9 cellular contexts compared by ENCODE assay signal in the genomic region with DNA sequence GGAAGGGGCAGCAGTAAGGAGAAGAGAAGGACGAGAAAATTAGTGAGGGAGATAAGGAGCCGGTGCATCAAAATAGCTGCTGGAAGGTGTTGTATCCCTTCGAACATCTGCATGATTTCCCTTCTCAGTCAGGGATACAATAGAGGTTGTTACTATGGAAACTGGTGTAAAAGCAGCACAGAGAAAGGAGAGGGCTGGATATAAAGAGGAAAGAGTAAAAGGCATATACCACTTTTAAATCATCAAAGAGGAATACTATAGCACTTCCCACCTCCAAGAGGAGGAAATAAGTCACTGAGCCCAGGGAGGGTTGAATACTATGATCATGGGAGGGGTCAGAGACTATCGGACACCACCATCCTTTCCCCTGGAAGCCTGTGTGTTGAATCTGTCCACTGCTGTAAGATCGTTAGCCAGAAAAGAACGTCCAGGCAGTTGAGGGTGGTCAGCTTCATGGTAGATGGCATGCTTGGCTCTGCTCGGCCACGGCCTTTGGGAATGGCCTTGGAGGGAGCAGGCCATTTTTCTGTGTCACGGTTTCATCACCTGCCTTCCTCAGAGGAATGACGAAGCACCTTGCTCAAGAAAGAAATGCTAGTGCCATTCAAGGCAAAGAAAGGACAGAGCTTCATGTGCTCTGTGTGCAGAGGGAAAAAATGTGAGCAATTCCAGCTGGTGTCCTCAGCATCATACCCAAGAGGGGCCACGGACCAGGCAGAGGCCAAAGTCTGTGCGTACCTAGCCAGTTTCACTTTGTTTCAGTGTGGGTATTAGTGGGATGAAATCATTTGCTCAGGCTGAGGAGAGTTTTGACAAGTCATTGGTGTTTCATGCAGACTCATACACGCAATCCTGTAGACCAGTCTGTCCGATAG.
DNase-seq lines count a peak whose midpoint lies in the region; ATAC-seq and TF ChIP-seq lines count a peak whose summit lies in the region.
"Had no signal": no experiment of that assay in that cellular context is flagged by ENCODE, and none has a peak within 500 bp of the region (broad histone marks: within the 10 kb centered on the region; RNA-seq: fewer than 3 reads in every experiment).

No MANE protein-coding gene starts in this region.

- peak overlapping the region; percentile 28 for H2BK12ac ChIP-seq in H9 (ENCODE audit: insufficient read length, low read depth, low read length)

- no peak overlapping the region for H2BK120ac ChIP-seq in H9 (ENCODE audit: low read depth, low read length, poor library complexity, severe bottlenecking)

- WGBS in H9 (ENCODE audit: extremely low coverage, insufficient read length, low lambda C conversion rate): 100% methylated on average over 1 of the region's 14 CpGs

- no peak overlapping the region for H3K23ac ChIP-seq in H9 (ENCODE audit: insufficient read length, low read depth, low read length)

- no peak overlapping the region for H4K8ac ChIP-seq in H9 (replicated peaks; ENCODE audit: insufficient read length, low read depth, low read length)

- no peaks in the 10 kb centered on the region for H4K20me1 ChIP-seq in H9 (ENCODE audit: control insufficient read depth, insufficient read depth, insufficient read length)

- no peaks in the 10 kb centered on the region for H3K9me3 Mint-ChIP-seq in H9

- H3K36me3 Mint-ChIP-seq in H9 (ENCODE audit: insufficient read depth in 1 of 3, low read depth in 3 of 3): no peaks in the 10 kb centered on the region

- no peaks in the 10 kb centered on the region for H3K9me3 ChIP-seq in H9 (ENCODE audit: control insufficient read depth, low read depth, low read length)

- no peak overlapping the region for H2AFZ ChIP-seq in H9 (ENCODE audit: low read length)

- no peak overlapping the region for H2AK5ac ChIP-seq in H9 (ENCODE audit: insufficient read length, low read length)

- no peak overlapping the region for H4K5ac ChIP-seq in H9 (ENCODE audit: insufficient read length, low read depth, low read length)

- H3K4me1 ChIP-seq in H9 (ENCODE audit: insufficient read depth, low read length) (0 out of 2 replicates have a peak, but pooled peaks cover 2% of the 10 kb centered on the region), foreskin keratinocyte (peaks cover 15% of the 10 kb centered on the region)

- H3K4me2 ChIP-seq in H9 (ENCODE audit: insufficient read depth, insufficient read length, low read length): no peak overlapping the region

- no peak overlapping the region for H2BK5ac ChIP-seq in H9 (ENCODE audit: insufficient read length, low read length)

- no peak overlapping the region for H3K56ac ChIP-seq in H9 (ENCODE audit: insufficient read length, low read depth, low read length)

- no peak overlapping the region for H3K9ac ChIP-seq in H9 (ENCODE audit: extremely low read depth, insufficient read length, low read length)

- H3K14ac ChIP-seq in H9 (ENCODE audit: insufficient read depth, low read length): peak overlapping the region; percentile 45; the same call in 1 of the 2 replicates

- no peaks in the 10 kb centered on the region for H3K79me2 ChIP-seq in H9 (ENCODE audit: insufficient read depth, low read length)

- H3K23me2 ChIP-seq in H9 (ENCODE audit: insufficient read length, low read depth, low read length, poor library complexity, severe bottlenecking): no peaks in the 10 kb centered on the region

- no peak overlapping the region for H3T11ph ChIP-seq in H9 (ENCODE audit: low read length)

- ATAC-seq in foreskin keratinocyte (no peak), GM19452 (IDR thresholded peaks at IDR 0.05; ENCODE audit: unreplicated experiment) (no peak), HG02973 (IDR thresholded peaks at IDR 0.05; ENCODE audit: unreplicated experiment) (no peak)

- no peaks in the 10 kb centered on the region for H3K27me3 ChIP-seq in H9 (ENCODE audit: insufficient read depth, low read length)
- no peaks in the 10 kb centered on the region for H3K27me3 ChIP-seq in foreskin keratinocyte

- no peak overlapping the region for H3K27ac ChIP-seq in H9 (ENCODE audit: insufficient read length, low read depth, low read length)
- peak overlapping the region; percentile 36 for H3K27ac ChIP-seq in foreskin keratinocyte

- no peak overlapping the region for H3K4ac ChIP-seq in H9 (ENCODE audit: low read depth, low read length)

- peaks cover 36 to 41% of the 10 kb centered on the region in 2 experiments for H3K4me1 Mint-ChIP-seq in H9

- H3K4me3 Mint-ChIP-seq in H9: 0 out of 5 replicates have a peak overlapping the region, but pooled peaks of 1 of the 2 experiments have one; percentile 22

- H3K79me1 ChIP-seq in H9 (ENCODE audit: insufficient read depth, low read depth, low read length, poor library complexity, severe bottlenecking): no peaks in the 10 kb centered on the region

- H3K18ac ChIP-seq in H9 (ENCODE audit: insufficient read length, low read depth, low read length): peak overlapping the region; percentile 85

- H3K27me3 Mint-ChIP-seq in H9 (ENCODE audit: low read depth): no peaks in the 10 kb centered on the region

- H4K91ac ChIP-seq in H9 (ENCODE audit: insufficient read length, low read depth, low read length): no peak overlapping the region

- no peak overlapping the region for H2BK20ac ChIP-seq in H9 (ENCODE audit: low read depth, low read length, poor library complexity, severe bottlenecking)

- no peak overlapping the region for H2BK15ac ChIP-seq in H9 (ENCODE audit: low read depth, low read length)

- DNase-seq in H9: peak; percentile 21
- peak; percentile 51 for DNase-seq in NCI-H748 treated with DMSO at 0.1 percent for 48 hours (lab: John Stamatoyannopoulos, UW)
- no peak for DNase-seq in foreskin keratinocyte
- DNase-seq in putamen (ENCODE audit: low spot score): peak; percentile 50
- DNase-seq in epidermal melanocyte (ENCODE audit: insufficient read length, low spot score): no peak
- DNase-seq in activated effector memory CD4-positive, alpha-beta T cell treated with anti-CD3 and anti-CD28 coated beads, Interleukin-2, amount 50 U/mL, for 16 hours: no peak
- DNase-seq: T1000 had no signal

- H3K27ac Mint-ChIP-seq in H9: 0 out of 7 replicates have a peak overlapping the region, but pooled peaks of 1 of the 3 experiments have one; percentile 26

- no peak for TF ChIP-seq CTCF in H9 (conservative IDR thresholded peaks at IDR 0.05)
- no peak for TF ChIP-seq CTCF in foreskin keratinocyte (conservative IDR thresholded peaks at IDR 0.05)

Comparison
In these comparisons a context has a peak if more than half of its experiments do, and no peak if none do; other contexts are left out.
1. DNase-seq: peak in H9 (single experiment), NCI-H748 treated with DMSO at 0.1 percent for 48 hours (single experiment) and putamen (single experiment); none in foreskin keratinocyte (0 of 2), epidermal melanocyte (single experiment) and activated effector memory CD4-positive, alpha-beta T cell treated with anti-CD3 and anti-CD28 coated beads, Interleukin-2, amount 50 U/mL, for 16 hours (single experiment).